Comparison of ENCODE assay signal across 10 cellular contexts in the genomic region with DNA sequence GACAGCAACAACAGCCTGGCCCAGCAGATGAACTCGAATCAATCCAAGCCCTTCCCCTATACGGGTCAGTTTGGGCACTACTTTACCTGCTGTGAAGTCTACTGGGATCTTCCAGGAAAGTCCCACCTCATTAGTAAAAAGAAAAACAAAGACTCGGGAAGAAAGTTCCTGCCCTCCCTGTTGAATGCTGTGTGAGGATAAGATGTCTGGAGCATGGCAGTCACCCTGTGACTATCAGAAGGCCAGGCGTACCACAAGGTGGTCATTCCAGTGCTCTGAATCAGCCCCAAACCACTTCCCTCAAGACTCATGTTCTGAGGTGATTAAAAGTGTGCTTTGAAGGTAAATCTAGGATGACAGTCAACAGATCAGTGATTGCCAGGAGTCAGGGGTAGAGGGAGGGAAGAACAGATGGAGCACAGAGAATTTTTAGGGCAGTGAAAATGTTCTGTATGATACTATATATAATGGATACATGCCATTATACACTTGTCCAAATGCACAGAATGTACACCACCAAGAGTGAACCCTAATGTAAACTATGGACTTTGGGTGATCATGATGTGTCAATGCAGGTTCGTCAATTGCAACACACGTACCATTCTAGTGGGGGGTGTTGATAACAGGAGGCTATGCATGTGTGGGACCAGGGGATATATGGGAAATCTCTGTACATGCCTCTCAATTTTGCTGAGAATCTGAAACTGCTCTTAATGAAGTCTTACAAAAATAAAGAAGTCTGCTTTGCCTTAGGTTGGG. TPM values are rescaled to one million over a fixed set of nuclear protein-coding genes. Genes with fewer than 3 reads are reported as not detected.
DNase-seq lines count a peak whose midpoint lies in the region; ATAC-seq, FAIRE-seq and TF ChIP-seq lines count a peak whose summit lies in the region.
"Had no signal": no experiment of that assay in that cellular context is flagged by ENCODE, and none has a peak within 500 bp of the region (broad histone marks: within the 10 kb centered on the region; RNA-seq: fewer than 3 reads in every experiment).

No MANE protein-coding gene starts in this region.

- peaks cover 86% of the 10 kb centered on the region for H3K4me1 Mint-ChIP-seq in activated CD4-positive, alpha-beta memory T cell treated with anti-CD3 and anti-CD28 coated beads, Interleukin-2, amount 10 ng/mL, durations not matched to agents 7 days and 5 days

- peak overlapping the region; percentile 45 to 47 for H3K27ac ChIP-seq in right atrium auricular region
- peak overlapping the region in 1 of 2 donors; percentile 35 for H3K27ac ChIP-seq in ascending aorta

- H3K4me3 ChIP-seq in right atrium auricular region (no peak overlapping the region), ascending aorta (no peak overlapping the region)

- H3K36me3 ChIP-seq in right atrium auricular region (no peaks in the 10 kb centered on the region), ascending aorta (peaks cover 0 to under 1% of the 10 kb centered on the region in 2 donors)

- H3K9me3 Mint-ChIP-seq in activated CD4-positive, alpha-beta memory T cell treated with anti-CD3 and anti-CD28 coated beads, Interleukin-2, amount 10 ng/mL, durations not matched to agents 7 days and 5 days, result no peaks in the 10 kb centered on the region
- H3K9me3 Mint-ChIP-seq: nephron had no signal

- H3K4me1 ChIP-seq in right atrium auricular region (peaks cover 0 to 96% of the 10 kb centered on the region in 2 donors), ascending aorta (peaks cover 20 to 53% of the 10 kb centered on the region in 2 donors)

- peaks cover 55% of the 10 kb centered on the region for H3K36me3 Mint-ChIP-seq in activated CD4-positive, alpha-beta memory T cell treated with anti-CD3 and anti-CD28 coated beads, Interleukin-2, amount 10 ng/mL, durations not matched to agents 7 days and 5 days (ENCODE audit: low read depth)

- FAIRE-seq in urothelium cell line (lab: Jason Lieb, UNC), result no peak

- no peak for DNase-seq in right atrium auricular region (ENCODE audit: low spot score)
- no peak for DNase-seq in left cardiac atrium
- no peak for DNase-seq in activated CD4-positive, alpha-beta memory T cell treated with anti-CD3 and anti-CD28 coated beads, Interleukin-2, amount 10 ng/mL, durations not matched to agents 7 days and 5 days
- DNase-seq in kidney tubule cell (ENCODE audit: low spot score), result peak; percentile 95
- DNase-seq in urothelium cell line (ENCODE audit: low spot score), result peak; percentile 61
- DNase-seq in ascending aorta (ENCODE audit: low spot score in 2 of 2), result no peak
- DNase-seq in NCI-H187 treated with DMSO at 0.1 percent for 48 hours (lab: John Stamatoyannopoulos, UW), result no peak
- DNase-seq: NCI-H510A had no signal

- peak overlapping the region; percentile 54 for H3K27ac Mint-ChIP-seq in activated CD4-positive, alpha-beta memory T cell treated with anti-CD3 and anti-CD28 coated beads, Interleukin-2, amount 10 ng/mL, durations not matched to agents 7 days and 5 days
- H3K27ac Mint-ChIP-seq: nephron had no signal

- POLR2A ChIA-PET in activated CD4-positive, alpha-beta memory T cell treated with anti-CD3 and anti-CD28 coated beads, Interleukin-2, amount 10 ng/mL, durations not matched to agents 7 days and 5 days (lab: Charles Lee), result interaction anchor here (0.8 to 2.7 kb wide), 3 partner anchors 11 to 52 kb away, joined by 3 to 9 read pairs (median 6); no protein-coding TSS in a partner anchor

- no peak overlapping the region for H3K4me3 Mint-ChIP-seq in activated CD4-positive, alpha-beta memory T cell treated with anti-CD3 and anti-CD28 coated beads, Interleukin-2, amount 10 ng/mL, durations not matched to agents 7 days and 5 days
- H3K4me3 Mint-ChIP-seq: nephron had no signal

- H3K27me3 ChIP-seq in right atrium auricular region (no peaks in the 10 kb centered on the region), ascending aorta (no peaks in the 10 kb centered on the region)

- ATAC-seq in left cardiac atrium (no peak), HG02970 (IDR thresholded peaks at IDR 0.05; ENCODE audit: low FRiP score, unreplicated experiment) (no peak)

- CTCF ChIA-PET in activated CD4-positive, alpha-beta memory T cell treated with anti-CD3 and anti-CD28 coated beads, Interleukin-2, amount 10 ng/mL, durations not matched to agents 7 days and 5 days (lab: Charles Lee), result interaction anchor here (1.7 kb wide), 1 partner anchor 13 kb away, joined by 5 read pairs; no protein-coding TSS in a partner anchor

- no peaks in the 10 kb centered on the region for H3K27me3 Mint-ChIP-seq in activated CD4-positive, alpha-beta memory T cell treated with anti-CD3 and anti-CD28 coated beads, Interleukin-2, amount 10 ng/mL, durations not matched to agents 7 days and 5 days

- H3K9me3 ChIP-seq in right atrium auricular region (no peaks in the 10 kb centered on the region), ascending aorta (no peaks in the 10 kb centered on the region)

- intact Hi-C loops in left cardiac atrium (cut with DNase I) (loop anchor here in 1 of 2 donors (5.0 kb wide), 1 partner anchor 41 kb away; no protein-coding TSS in a partner anchor), ascending aorta (cut with DNase I) (no loop called here)

- TF ChIP-seq CTCF in right atrium auricular region (IDR thresholded peaks at IDR 0.05) (no peak), ascending aorta (IDR thresholded peaks at IDR 0.05) (no peak)

RNA-seq across cellular contexts. Expression of a gene that starts 14.7 kb away (rescaled TPM):
- total RNA-seq in right atrium auricular region, result 10 to 100 TPM; 73.5 to 98.7 TPM
- total RNA-seq in left cardiac atrium, result 100 to 1,000 TPM; 154 to 214 TPM
- total RNA-seq in activated CD4-positive, alpha-beta memory T cell treated with anti-CD3 and anti-CD28 coated beads, Interleukin-2, amount 10 ng/mL, durations not matched to agents 7 days and 5 days, result 100 to 1,000 TPM; 205 to 207 TPM
- total RNA-seq in ascending aorta, result 202 TPM

RNA-seq across cellular contexts. Expression of a gene that starts 49.2 kb away (rescaled TPM):
- total RNA-seq in right atrium auricular region (1 to 10 TPM; 2.9 to 3.9 TPM), left cardiac atrium (1 to 10 TPM; 1.4 to 4.4 TPM), ascending aorta (not detected)
- total RNA-seq in activated CD4-positive, alpha-beta memory T cell treated with anti-CD3 and anti-CD28 coated beads, Interleukin-2, amount 10 ng/mL, durations not matched to agents 7 days and 5 days, result 1 to 10 TPM; 3.1 to 3.2 TPM

Comparison
In these comparisons a context has a peak if more than half of its experiments do, and no peak if none do; other contexts are left out.
1. DNase-seq: peak in kidney tubule cell (single experiment) and urothelium cell line (single experiment); none in right atrium auricular region (single experiment), left cardiac atrium (single experiment), activated CD4-positive, alpha-beta memory T cell treated with anti-CD3 and anti-CD28 coated beads, Interleukin-2, amount 10 ng/mL, durations not matched to agents 7 days and 5 days (single experiment), ascending aorta (0 of 2) and NCI-H187 treated with DMSO at 0.1 percent for 48 hours (single experiment).